ENCODE assay signal across 1 cellular context in genomic region chr2:174786066-174786725, GRCh38.
TF ChIP-seq lines count a peak whose summit lies in the region.

No MANE protein-coding gene starts in this region.

TF ChIP-seq in HepG2, 621 proteins besides CTCF, POLR2A, EP300 and RAD21:
- no peak for TF ChIP-seq MED1 (CRISPR knock-in tag; IDR thresholded peaks at IDR 0.05)
- no peak for TF ChIP-seq ATM (IDR thresholded peaks at IDR 0.05; ENCODE audit: borderline replicate concordance)
- TF ChIP-seq ZNF660 (CRISPR knock-in tag; IDR thresholded peaks at IDR 0.05; ENCODE audit: borderline replicate concordance, low read depth), result no peak
- TF ChIP-seq ZNF24 (IDR thresholded peaks at IDR 0.05), result no peak
- TF ChIP-seq ZBTB42 (CRISPR knock-in tag; IDR thresholded peaks at IDR 0.05), result no peak
- TF ChIP-seq IKZF5 (CRISPR knock-in tag; IDR thresholded peaks at IDR 0.05), result no peak
- TF ChIP-seq HMGXB3 (CRISPR knock-in tag; IDR thresholded peaks at IDR 0.05; ENCODE audit: borderline replicate concordance), result no peak
- TF ChIP-seq HNRNPK (IDR thresholded peaks at IDR 0.05; ENCODE audit: low read depth, low read length, poor library complexity, severe bottlenecking), result no peak
- TF ChIP-seq ZFP37 (CRISPR knock-in tag; IDR thresholded peaks at IDR 0.05; ENCODE audit: borderline replicate concordance), result no peak
- no peak for TF ChIP-seq ZNF318 (CRISPR knock-in tag; IDR thresholded peaks at IDR 0.05)
- no peak for TF ChIP-seq ZEB1 (IDR thresholded peaks at IDR 0.05; ENCODE audit: insufficient replicate concordance, low read depth)
- no peak for TF ChIP-seq MXI1 (IDR thresholded peaks at IDR 0.05; ENCODE audit: borderline replicate concordance, low read depth, low read length)
- TF ChIP-seq CEBPG (CRISPR knock-in tag; IDR thresholded peaks at IDR 0.05), result no peak
- TF ChIP-seq ZNF503 (CRISPR knock-in tag; IDR thresholded peaks at IDR 0.05), result no peak
- no peak for TF ChIP-seq ZNF619 (CRISPR knock-in tag; IDR thresholded peaks at IDR 0.05)
- TF ChIP-seq MTF2 (CRISPR knock-in tag; IDR thresholded peaks at IDR 0.05; ENCODE audit: borderline replicate concordance), result no peak
- no peak for TF ChIP-seq ZNF501 (CRISPR knock-in tag; IDR thresholded peaks at IDR 0.05)
- TF ChIP-seq MZF1 (CRISPR knock-in tag; IDR thresholded peaks at IDR 0.05; ENCODE audit: borderline replicate concordance), result no peak
TF ChIP-seq in HepG2: peak in this region for 0.
